Comparison of ENCODE assay signal across 8 cellular contexts in the genomic region with DNA sequence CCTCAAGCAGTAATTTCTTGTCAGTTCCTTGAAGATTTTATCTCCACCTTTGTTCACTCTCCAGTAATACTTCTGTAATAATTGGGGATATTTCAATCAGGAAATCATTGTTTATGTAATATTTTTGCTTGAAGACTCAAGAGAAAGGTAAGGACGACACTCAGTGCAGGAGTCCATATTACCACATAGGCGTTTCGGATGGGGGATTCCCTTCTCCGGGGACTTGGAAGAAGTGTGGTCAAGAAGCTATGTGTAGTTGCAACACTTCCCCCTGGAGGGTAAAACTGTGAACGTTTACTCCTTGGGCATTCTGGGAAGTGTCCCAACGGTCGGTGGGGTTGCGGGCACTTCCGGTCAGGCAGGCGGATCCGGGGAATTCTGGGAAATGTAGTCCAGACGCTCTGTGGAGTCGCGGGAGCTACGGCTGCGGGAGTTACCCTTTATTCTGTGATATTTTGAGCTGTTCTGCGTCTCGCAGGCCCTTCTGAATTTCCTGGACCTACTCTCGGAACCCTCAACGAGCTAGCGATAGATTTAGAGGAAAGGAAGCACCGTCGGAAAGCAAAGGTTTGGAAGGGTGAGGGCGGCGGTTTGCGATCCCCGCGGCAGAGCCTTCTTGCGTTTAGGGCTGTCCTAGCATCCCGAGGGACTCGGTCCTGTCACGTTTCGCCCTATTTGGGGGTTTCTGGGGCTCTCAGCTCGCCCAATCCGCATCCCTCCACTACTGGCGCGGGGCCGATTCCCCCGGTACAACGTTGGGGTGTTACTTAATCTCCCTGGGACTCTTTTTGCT. TPM values are rescaled to one million over a fixed set of nuclear protein-coding genes. Genes with fewer than 3 reads are reported as not detected.
DNase-seq lines count a peak whose midpoint lies in the region; ATAC-seq, FAIRE-seq and TF ChIP-seq lines count a peak whose summit lies in the region.

A gene (plus strand): TSS at position 395 of the 793 bp plus-strand sequence. CDS start 11,499 bp downstream, outside the sequence.

- H3K27me3 Mint-ChIP-seq in progenitor cell of endocrine pancreas = peaks cover 31% of the 10 kb centered on the region

- FAIRE-seq in urothelium cell line (lab: Jason Lieb, UNC) = no peak

- DNase-seq in GM10248 (ENCODE audit: extremely low spot score) (peak; percentile 90), NCI-H128 (lab: John Stamatoyannopoulos, UW; ENCODE audit: unreplicated experiment) (peak; percentile 71), SW 1271 (lab: John Stamatoyannopoulos, UW) (peak; percentile 75 to 89), ascending aorta (ENCODE audit: low spot score in 2 of 2) (peak; percentile 58 to 94), right atrium auricular region (ENCODE audit: low spot score) (peak; percentile 90), progenitor cell of endocrine pancreas (ENCODE audit: low spot score, unreplicated experiment) (peak; percentile 78), urothelium cell line (ENCODE audit: low spot score) (peak; percentile 95)

- peaks cover 30% of the 10 kb centered on the region for H3K36me3 Mint-ChIP-seq in progenitor cell of endocrine pancreas (ENCODE audit: insufficient read depth)

- H3K27ac Mint-ChIP-seq in progenitor cell of endocrine pancreas = peak within 1 kb of the TSS; percentile 98

- POLR2A ChIA-PET in GM10248 (lab: Yijun Ruan, JAX) = interaction anchor here (1.5 kb wide), 1 partner anchor 16 kb away, joined by 4 read pairs; a partner anchor contains a TSS

- H3K9me3 ChIP-seq in ascending aorta (peaks cover 18 to 52% of the 10 kb centered on the region in 2 donors), right atrium auricular region (peaks cover 0 to 21% of the 10 kb centered on the region in 2 donors)

- H3K27ac ChIP-seq in ascending aorta (peak within 1 kb of the TSS; percentile 57 to 73), right atrium auricular region (peak within 1 kb of the TSS; percentile 69 to 83)

- H3K36me3 ChIP-seq in ascending aorta (peaks cover 5 to 23% of the 10 kb centered on the region in 2 donors), right atrium auricular region (no peaks in the 10 kb centered on the region)

- H3K4me3 ChIP-seq in ascending aorta (peak within 1 kb of the TSS; percentile 72 to 88), right atrium auricular region (peak within 1 kb of the TSS; percentile 54 to 79)

- H3K4me1 Mint-ChIP-seq in progenitor cell of endocrine pancreas (ENCODE audit: low read depth) = peaks cover 3% of the 10 kb centered on the region

- H3K9me3 Mint-ChIP-seq in progenitor cell of endocrine pancreas (ENCODE audit: low read depth) = peaks cover 53% of the 10 kb centered on the region

- CTCF ChIA-PET in GM10248 (lab: Yijun Ruan, JAX) = interaction anchor here (0.6 to 1.3 kb wide), 9 partner anchors 9 to 163 kb away, joined by 3 to 6 read pairs (median 3); a partner anchor contains a TSS

- peak within 1 kb of the TSS; percentile 99 for H3K4me3 Mint-ChIP-seq in progenitor cell of endocrine pancreas (ENCODE audit: low read depth)

- no peaks in the 10 kb centered on the region for H3K27me3 ChIP-seq in ascending aorta
- H3K27me3 ChIP-seq in right atrium auricular region = no peaks in the 10 kb centered on the region

- intact Hi-C loops in ascending aorta (cut with DNase I) = loop anchor here (1.0 to 5.0 kb wide), 5 partner anchors 16 to 261 kb away; a partner anchor contains a TSS

- H3K4me1 ChIP-seq in ascending aorta (no peaks in the 10 kb centered on the region), right atrium auricular region (no peaks in the 10 kb centered on the region)

- ATAC-seq in HG02571 (IDR thresholded peaks at IDR 0.05; ENCODE audit: unreplicated experiment) = peak; percentile 81

- TF ChIP-seq CTCF in GM10248 (IDR thresholded peaks at IDR 0.05; ENCODE audit: control extremely low read depth, extremely low read depth, low read depth, missing control alignments) (peak; percentile 45), ascending aorta (IDR thresholded peaks at IDR 0.05) (peak; percentile 22 to 52 (median 47)), right atrium auricular region (IDR thresholded peaks at IDR 0.05) (peak in 1 of 2 donors; percentile 58), progenitor cell of endocrine pancreas (IDR thresholded peaks at IDR 0.05; ENCODE audit: unreplicated experiment) (peak; percentile 64)

RNA-seq across cellular contexts. Expression of the gene that starts here (rescaled TPM):
- total RNA-seq in ascending aorta (2.6 TPM), right atrium auricular region (1 to 10 TPM; 3.0 to 4.1 TPM), progenitor cell of endocrine pancreas (12.0 and 14.8 TPM in 2 replicates)

Comparison
In these comparisons a context has a peak if more than half of its experiments do, and no peak if none do; other contexts are left out.
1. Peak in every context shown above with its lines: DNase-seq, ATAC-seq, H3K4me3 ChIP-seq and H3K27ac ChIP-seq.